ENCODE assay signal across 25 cellular contexts in genomic region chr18:13556497-13556896, GRCh38.
DNase-seq lines count a peak whose midpoint lies in the region; ATAC-seq and TF ChIP-seq lines count a peak whose summit lies in the region.
"Had no signal": no experiment of that assay in that cellular context is flagged by ENCODE, and none has a peak within 500 bp of the region (broad histone marks: within the 10 kb centered on the region; RNA-seq: fewer than 3 reads in every experiment).

No MANE protein-coding gene starts in this region.

- H3K9me3 Mint-ChIP-seq in memory B cell: no peaks in the 10 kb centered on the region

- WGBS in smooth muscle cell (ENCODE audit: low lambda C conversion rate): 80% methylated on average over 4 of the region's 4 CpGs

- peaks cover 7% of the 10 kb centered on the region for H3K4me1 Mint-ChIP-seq in memory B cell

- peaks cover 19% of the 10 kb centered on the region for H3K79me2 ChIP-seq in smooth muscle cell (ENCODE audit: low read depth)

- no peak overlapping the region for H3K4me3 ChIP-seq in smooth muscle cell
- H3K4me3 ChIP-seq: K562, MG63 had no signal

- peaks cover 4% of the 10 kb centered on the region for H3K4me1 ChIP-seq in smooth muscle cell (ENCODE audit: low read depth)

- DNase-seq in NCI-H748 (lab: John Stamatoyannopoulos, UW; ENCODE audit: unreplicated experiment) (peak; percentile 55), NCI-H748 treated with DMSO at 0.1 percent for 48 hours (lab: John Stamatoyannopoulos, UW) (no peak), NCI-H187 treated with DMSO at 0.1 percent for 48 hours (lab: John Stamatoyannopoulos, UW) (peak; percentile 44), memory B cell (ENCODE audit: low spot score in 2 of 2) (no peak), smooth muscle cell (lab: John Stamatoyannopoulos, UW; ENCODE audit: unreplicated experiment) (no peak), NCI-H1105 treated with DMSO at 0.1 percent for 48 hours (lab: John Stamatoyannopoulos, UW) (no peak)
- DNase-seq: 8988T, COR-L47, DMS79, MG63, NCI-H1048, NCI-H1436, NCI-H1930, NCI-H226, NCI-H510A treated with DMSO at 0.1 percent for 48 hours, NCI-H82, SIG-M5 had no signal

- TF ChIP-seq CTCF in smooth muscle cell (IDR thresholded peaks at IDR 0.05; ENCODE audit: borderline replicate concordance, insufficient read depth, poor library complexity, severe bottlenecking): no peak

- peaks cover 10% of the 10 kb centered on the region for H4K20me1 ChIP-seq in smooth muscle cell (ENCODE audit: low read depth)

- H2AFZ ChIP-seq in smooth muscle cell (ENCODE audit: low read depth): no peak overlapping the region

- no peak overlapping the region for H3K4me2 ChIP-seq in smooth muscle cell

- TF ChIP-seq POLR2A in GM18505 (IDR thresholded peaks at IDR 0.05; ENCODE audit: borderline replicate concordance, extremely low read depth, insufficient read depth, insufficient read length): no peak

- no peaks in the 10 kb centered on the region for H3K36me3 Mint-ChIP-seq in memory B cell

- peaks cover 3% of the 10 kb centered on the region for H3K27me3 Mint-ChIP-seq in memory B cell
- H3K27me3 Mint-ChIP-seq: B cell had no signal

- H3K36me3 ChIP-seq in smooth muscle cell (ENCODE audit: low read depth): no peaks in the 10 kb centered on the region
- H3K36me3 ChIP-seq: MG63 had no signal

- H3K9ac ChIP-seq in smooth muscle cell (ENCODE audit: low read depth): peak overlapping the region; percentile 22

- H3K27me3 ChIP-seq in smooth muscle cell (ENCODE audit: low read depth): no peaks in the 10 kb centered on the region

- H3K9me3 ChIP-seq in smooth muscle cell (replicated peaks; ENCODE audit: low read depth): no peaks in the 10 kb centered on the region
- H3K9me3 ChIP-seq: MG63 had no signal

- H3K27ac ChIP-seq in smooth muscle cell (ENCODE audit: low read depth): peak overlapping the region; percentile 87
- H3K27ac ChIP-seq: HL-60 had no signal

- H3F3A ChIP-seq in smooth muscle cell (ENCODE audit: low read depth): no peaks in the 10 kb centered on the region

- ATAC-seq in memory B cell (ENCODE audit: low read depth) (no peak), HG02623 (IDR thresholded peaks at IDR 0.05; ENCODE audit: unreplicated experiment) (no peak), GM18505 (IDR thresholded peaks at IDR 0.05; ENCODE audit: unreplicated experiment) (no peak)
- ATAC-seq: HepG2, K562, Panc1 had no signal

- H3K27ac Mint-ChIP-seq in memory B cell: peak overlapping the region; percentile 15
- H3K27ac Mint-ChIP-seq: B cell, CD14-positive monocyte had no signal

- no peak overlapping the region for H3K4me3 Mint-ChIP-seq in memory B cell
- H3K4me3 Mint-ChIP-seq: B cell, CD14-positive monocyte had no signal

Comparison
In these comparisons a context has a peak if more than half of its experiments do, and no peak if none do; other contexts are left out.
1. DNase-seq: peak in NCI-H748 (single experiment) and NCI-H187 treated with DMSO at 0.1 percent for 48 hours (single experiment); none in NCI-H748 treated with DMSO at 0.1 percent for 48 hours (single experiment), memory B cell (0 of 2), smooth muscle cell (single experiment) and NCI-H1105 treated with DMSO at 0.1 percent for 48 hours (single experiment).